In the genomic region with DNA sequence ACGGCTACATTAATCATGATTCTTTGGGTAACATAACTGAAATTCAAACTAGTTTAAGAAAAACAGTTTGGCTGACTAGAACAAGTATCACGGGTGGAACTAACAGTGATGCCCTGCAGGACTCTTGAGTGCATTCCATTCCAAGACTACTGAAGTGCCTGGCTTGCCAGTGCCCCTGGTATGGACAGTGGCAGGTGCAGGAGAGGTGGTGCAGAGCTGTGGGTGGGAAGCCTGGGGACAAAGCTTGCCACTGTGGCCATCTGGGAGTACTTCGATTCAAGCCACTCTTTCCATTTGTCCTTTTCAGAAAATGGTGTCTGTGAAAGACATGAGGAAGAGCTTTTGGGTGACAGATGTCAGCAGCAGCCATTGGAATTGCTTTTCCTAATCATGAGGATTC, we compare ENCODE assay signal across 31 cellular contexts.
"Had no signal": no experiment of that assay in that cellular context is flagged by ENCODE, and none has a peak within 500 bp of the region (broad histone marks: within the 10 kb centered on the region; RNA-seq: fewer than 3 reads in every experiment).

No MANE protein-coding gene starts in this region.

- H2AFZ ChIP-seq: parathyroid adenoma had no signal

- H3K9me3 ChIP-seq: ovary, psoas muscle, right lobe of liver, sigmoid colon, thoracic aorta, thyroid gland, upper lobe of left lung, vagina had no signal

- H3K4me1 Mint-ChIP-seq: naive thymus-derived CD8-positive, alpha-beta T cell; nephron progenitor cell; neural crest cell; stimulated activated naive B cell treated with anti-CD40 and anti-IgM and Interleukin-4, amounts not matched to agents 10 μg/mL and 1 μg/mL and 100 μg/mL, for 72 hours had no signal

- H3K9ac ChIP-seq: parathyroid adenoma had no signal

- ATAC-seq: naive thymus-derived CD8-positive, alpha-beta T cell; psoas muscle; right cardiac atrium; right lobe of liver; stimulated activated naive B cell treated with anti-CD40 and anti-IgM and Interleukin-4, amounts not matched to agents 10 μg/mL and 1 μg/mL and 100 μg/mL, for 72 hours had no signal

- H3K36me3 Mint-ChIP-seq: naive thymus-derived CD8-positive, alpha-beta T cell; natural killer cell treated with Interleukin-12 subunit alpha and Interleukin-12 subunit beta and Interleukin-15 and Interleukin-18, amount 100 ng/mL, for 72 hours; stimulated activated naive B cell treated with anti-CD40 and anti-IgM and Interleukin-4, amounts not matched to agents 10 μg/mL and 1 μg/mL and 100 μg/mL, for 72 hours had no signal

- H3K27ac ChIP-seq: ovary, parathyroid adenoma, psoas muscle, right lobe of liver, sigmoid colon, skin epidermis, spleen, stomach, thoracic aorta, thyroid gland, tibial nerve, upper lobe of left lung, vagina had no signal

- H3K79me2 ChIP-seq: parathyroid adenoma had no signal

- H3K4me3 ChIP-seq: ovary, psoas muscle, right lobe of liver, sigmoid colon, skin epidermis, smooth muscle cell, spleen, stomach, thoracic aorta, thyroid gland, tibial nerve, upper lobe of left lung, vagina had no signal

- H3K27me3 ChIP-seq: ovary, right lobe of liver, thyroid gland, tibial nerve, upper lobe of left lung, vagina had no signal

- H3K4me3 Mint-ChIP-seq: naive thymus-derived CD8-positive, alpha-beta T cell; natural killer cell treated with Interleukin-12 subunit alpha and Interleukin-12 subunit beta and Interleukin-15 and Interleukin-18, amount 100 ng/mL, for 72 hours; nephron progenitor cell; neural crest cell; stimulated activated naive B cell treated with anti-CD40 and anti-IgM and Interleukin-4, amounts not matched to agents 10 μg/mL and 1 μg/mL and 100 μg/mL, for 72 hours; stimulated activated naive CD8-positive, alpha-beta T cell treated with anti-CD3 and anti-CD28 coated beads, Interleukin-15, Interleukin-2, amounts not matched to agents 100 ng/mL and 50 ng/mL, for 24 hours had no signal

- H3K36me3 ChIP-seq: ovary, right lobe of liver, sigmoid colon, spleen, stomach, thoracic aorta, thyroid gland, tibial nerve, upper lobe of left lung, vagina had no signal

- H3K4me1 ChIP-seq: parathyroid adenoma, psoas muscle, right lobe of liver, sigmoid colon, spleen, stomach, thyroid gland, tibial nerve, upper lobe of left lung, vagina had no signal

- H3K4me2 ChIP-seq: smooth muscle cell had no signal

- DNase-seq: naive thymus-derived CD8-positive, alpha-beta T cell; nephron progenitor cell; occipital lobe; ovary; posterior cingulate gyrus; psoas muscle; right cardiac atrium; right lobe of liver; sigmoid colon; spleen; stimulated activated CD4-positive, alpha-beta T cell treated with anti-CD3 and anti-CD28 coated beads, Interleukin-12 subunit alpha, Interleukin-12 subunit beta, amount 100 ng/mL, for 4 hours; stimulated activated CD4-positive, alpha-beta T cell treated with anti-CD3 and anti-CD28 coated beads, Interleukin-1b, Interleukin-23, amount 100 ng/mL, for 48 hours; stimulated activated CD4-positive, alpha-beta T cell treated with anti-CD3 and anti-CD28 coated beads, Interleukin-4, amount 100 ng/mL, for 1 hour; stimulated activated CD4-positive, alpha-beta T cell treated with anti-CD3 and anti-CD28 coated beads, Interleukin-4, amount 100 ng/mL, for 4 hours; stimulated activated CD8-positive, alpha-beta memory T cell treated with anti-CD3 and anti-CD28 coated beads, Interleukin-4, amount 100 ng/mL, for 48 hours; stimulated activated naive B cell treated with anti-CD40 and anti-IgM and Interleukin-4, amounts not matched to agents 10 μg/mL and 1 μg/mL and 100 μg/mL, for 72 hours; stimulated activated naive CD4-positive, alpha-beta T cell treated with Interleukin-2 at 50 U/mL for 16 hours; stomach; thyroid gland; trophoblast cell; upper lobe of left lung had no signal

- H3K27ac Mint-ChIP-seq: naive thymus-derived CD8-positive, alpha-beta T cell; natural killer cell treated with Interleukin-12 subunit alpha and Interleukin-12 subunit beta and Interleukin-15 and Interleukin-18, amount 100 ng/mL, for 72 hours; nephron progenitor cell; progenitor cell of endocrine pancreas; stimulated activated naive B cell treated with anti-CD40 and anti-IgM and Interleukin-4, amounts not matched to agents 10 μg/mL and 1 μg/mL and 100 μg/mL, for 72 hours; stimulated activated naive CD8-positive, alpha-beta T cell treated with anti-CD3 and anti-CD28 coated beads, Interleukin-15, Interleukin-2, amounts not matched to agents 100 ng/mL and 50 ng/mL, for 24 hours had no signal

- H3K9me3 Mint-ChIP-seq: natural killer cell treated with Interleukin-12 subunit alpha and Interleukin-12 subunit beta and Interleukin-15 and Interleukin-18, amount 100 ng/mL, for 72 hours; stimulated activated naive CD8-positive, alpha-beta T cell treated with anti-CD3 and anti-CD28 coated beads, Interleukin-15, Interleukin-2, amounts not matched to agents 100 ng/mL and 50 ng/mL, for 24 hours had no signal
